Comparison of ENCODE assay signal across 8 cellular contexts in the genomic region with DNA sequence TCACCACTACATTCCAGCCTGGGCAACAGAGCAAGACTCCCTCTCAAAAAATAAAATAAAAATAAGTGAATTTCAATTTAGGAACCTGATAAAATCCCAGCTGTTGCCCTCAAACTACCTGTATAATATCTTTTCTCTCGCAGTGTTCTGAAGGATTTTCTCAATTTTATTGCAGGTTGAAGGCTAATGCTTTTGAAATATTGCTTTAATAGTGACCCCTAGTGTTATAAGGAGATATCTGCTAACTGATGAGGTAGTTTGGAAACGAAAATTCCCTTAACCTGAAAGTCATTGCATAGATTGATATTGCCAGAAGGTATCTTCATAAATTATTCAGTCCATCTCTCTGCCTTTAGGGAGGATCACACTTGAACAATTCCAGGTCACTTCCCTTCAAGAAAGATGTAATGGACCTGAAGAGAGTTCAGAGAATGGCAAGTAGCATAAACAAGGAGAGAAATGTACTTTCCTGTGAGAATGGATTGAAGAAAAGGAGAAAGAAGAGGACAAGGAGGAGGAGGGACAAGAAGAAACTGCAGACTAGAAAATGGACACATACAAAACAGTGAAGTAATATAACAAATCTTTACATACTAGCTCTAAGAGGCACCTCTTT. TPM values are rescaled to one million over a fixed set of nuclear protein-coding genes. Genes with fewer than 3 reads are reported as not detected.
DNase-seq lines count a peak whose midpoint lies in the region; ATAC-seq and TF ChIP-seq lines count a peak whose summit lies in the region.

No MANE protein-coding gene starts in this region.

- H3K27me3 Mint-ChIP-seq in MCF 10A (ENCODE audit: insufficient read depth, unreplicated experiment), result peaks cover 11% of the 10 kb centered on the region

- no peak overlapping the region for H3K4me3 Mint-ChIP-seq in MCF 10A (ENCODE audit: unreplicated experiment)

- CTCF ChIA-PET in MCF 10A (lab: Yijun Ruan, JAX), result interaction anchor here (0.5 to 4.9 kb wide), 45 partner anchors 8 to 1653 kb away, joined by 3 to 67 read pairs (median 4); a partner anchor contains a TSS

- BruUV-seq in MCF 10A (replicated peaks; lab: Mats Ljungman, UMichigan), result no TSS peak

- H3K27me3 ChIP-seq in heart right ventricle (no peaks in the 10 kb centered on the region), lung (ENCODE audit: control insufficient read depth, insufficient read depth) (no peaks in the 10 kb centered on the region)

- H3K36me3 ChIP-seq in heart right ventricle (no peaks in the 10 kb centered on the region), lung (ENCODE audit: control insufficient read depth in 2 of 2, insufficient read depth in 2 of 2, low read length in 2 of 2) (no peaks in the 10 kb centered on the region)

- ATAC-seq in heart right ventricle (peak in 1 of 8 donors; percentile 43), lung (ENCODE audit: insufficient read depth, low FRiP score) (peak; percentile 62), GM19324 (IDR thresholded peaks at IDR 0.05; ENCODE audit: low FRiP score, unreplicated experiment) (no peak)

- H3K4me3 ChIP-seq in heart right ventricle (no peak overlapping the region), lung (no peak overlapping the region)

- DNase-seq in heart right ventricle (no peak), cardiac septum (ENCODE audit: low spot score) (no peak), NCI-H1694 treated with DMSO at 0.1 percent for 48 hours (lab: John Stamatoyannopoulos, UW) (peak; percentile 32), MCF 10A (ENCODE audit: unreplicated experiment) (peak; percentile 41), lung (ENCODE audit: low spot score) (no peak), activated gamma-delta T cell (lab: John Stamatoyannopoulos, UW) (no peak)
- DNase-seq in activated CD4-positive, alpha-beta T cell treated with anti-CD3 and anti-CD28 coated beads, Interleukin-2, amount 50 U/mL, for 1 hour, result no peak

- peaks cover 10% of the 10 kb centered on the region for H3K4me1 Mint-ChIP-seq in MCF 10A (ENCODE audit: insufficient read depth, unreplicated experiment)

- no peaks in the 10 kb centered on the region for H3K9me3 Mint-ChIP-seq in MCF 10A (ENCODE audit: unreplicated experiment)

- H3K27ac ChIP-seq in heart right ventricle (no peak overlapping the region), lung (ENCODE audit: low read depth in 1 of 2, low read length in 1 of 2) (no peak overlapping the region)

- no peaks in the 10 kb centered on the region for H3K36me3 Mint-ChIP-seq in MCF 10A (ENCODE audit: insufficient read depth, unreplicated experiment)

- H3K4me1 ChIP-seq in heart right ventricle (no peaks in the 10 kb centered on the region), lung (ENCODE audit: control insufficient read depth in 2 of 2, insufficient read depth in 2 of 2, low read length in 2 of 2) (no peaks in the 10 kb centered on the region)

- H3K9me3 ChIP-seq in heart right ventricle (no peaks in the 10 kb centered on the region), lung (ENCODE audit: control insufficient read depth in 2 of 2, insufficient read depth in 1 of 2, low read length in 1 of 2) (no peaks in the 10 kb centered on the region)

- WGBS in heart right ventricle, 2 donors, result 15 to 18% methylated on average over 2 of the region's 2 CpGs
- 13 to 14% methylated on average over 2 of the region's 2 CpGs for WGBS in lung, 2 donors

- POLR2A ChIA-PET in MCF 10A (lab: Yijun Ruan, JAX), result interaction anchor here (1.0 to 2.2 kb wide), 3 partner anchors 57 to 276 kb away, joined by 3 to 5 read pairs (median 5); no protein-coding TSS in a partner anchor

- TF ChIP-seq CTCF in heart right ventricle (IDR thresholded peaks at IDR 0.05), result peak in 8 of 9 donors; percentile 45 to 79 (median 68)
- TF ChIP-seq CTCF in MCF 10A (IDR thresholded peaks at IDR 0.05; ENCODE audit: unreplicated experiment), result peak; percentile 62
- peak; percentile 16 for TF ChIP-seq CTCF in lung (IDR thresholded peaks at IDR 0.05; ENCODE audit: control extremely low read depth, extremely low read depth)

- intact Hi-C loops in heart right ventricle (cut with DNase I) (loop anchor here in 8 of 10 donors (1.0 to 10.0 kb wide), 7 partner anchors 91 to 328 kb away; no protein-coding TSS in a partner anchor), cardiac septum (cut with DNase I) (loop anchor here (2.0 kb wide), 1 partner anchor 235 kb away; no protein-coding TSS in a partner anchor), MCF 10A (cut with micrococcal nuclease) (loop anchor here (1.0 to 5.0 kb wide), 4 partner anchors 95 to 328 kb away; no protein-coding TSS in a partner anchor)

- H3K27ac Mint-ChIP-seq in MCF 10A (ENCODE audit: low read depth, unreplicated experiment), result no peak overlapping the region

RNA-seq across cellular contexts. Expression of a gene that starts 44.1 kb away (rescaled TPM):
- total RNA-seq in heart right ventricle (under 1 TPM; 0.12 to 0.44 (median 0.20) TPM), cardiac septum (0.40 TPM), MCF 10A (2022) (0.12 and 0.32 TPM in 2 replicates), lung (1 to 10 TPM; 1.2 to 2.1 TPM)
- polyA plus RNA-seq in heart right ventricle (under 1 TPM; 0.14 to 0.15 TPM), lung (under 1 TPM; 0.33 to 0.41 TPM)

RNA-seq across cellular contexts. Expression of a gene that starts 44.3 kb away (rescaled TPM):
- total RNA-seq in heart right ventricle (10 to 100 TPM; 11.3 to 18.7 (median 14.9) TPM), cardiac septum (11.9 TPM), MCF 10A (2022) (26.7 and 35.5 TPM in 2 replicates), lung (10 to 100 TPM; 28.6 to 65.8 TPM)
- polyA plus RNA-seq in heart right ventricle (10 to 100 TPM in 1 of 2 donors, 1 to 10 TPM in 1; 7.4 to 17.6 TPM), lung (10 to 100 TPM; 20.9 to 21.6 TPM)

RNA-seq across cellular contexts. Expression of a gene that starts 55.6 kb away (rescaled TPM):
- 1 to 10 TPM; 1.1 to 5.4 (median 2.2) TPM for total RNA-seq in heart right ventricle
- under 1 TPM; 0.25 to 0.44 TPM for polyA plus RNA-seq in heart right ventricle
- 1.6 TPM for total RNA-seq in cardiac septum
- total RNA-seq in MCF 10A (2022), result 37.9 and 41.5 TPM in 2 replicates
- 10 to 100 TPM; 10.2 to 18.9 TPM for total RNA-seq in lung
- 1 to 10 TPM; 1.6 to 6.7 TPM for polyA plus RNA-seq in lung

Comparison
In these comparisons a context has a peak if more than half of its experiments do, and no peak if none do; other contexts are left out.
1. DNase-seq: peak in NCI-H1694 treated with DMSO at 0.1 percent for 48 hours (single experiment) and MCF 10A (single experiment); none in heart right ventricle (0 of 2), cardiac septum (single experiment), lung (single experiment), activated CD4-positive, alpha-beta T cell treated with anti-CD3 and anti-CD28 coated beads, Interleukin-2, amount 50 U/mL, for 1 hour (single experiment) and activated gamma-delta T cell (single experiment).
2. CTCF ChIP-seq: peak in every context shown above with its lines; median percentile 68 in heart right ventricle; 62 in MCF 10A; 16 in lung.